Comparison of ENCODE assay signal across 8 cellular contexts in the genomic region with DNA sequence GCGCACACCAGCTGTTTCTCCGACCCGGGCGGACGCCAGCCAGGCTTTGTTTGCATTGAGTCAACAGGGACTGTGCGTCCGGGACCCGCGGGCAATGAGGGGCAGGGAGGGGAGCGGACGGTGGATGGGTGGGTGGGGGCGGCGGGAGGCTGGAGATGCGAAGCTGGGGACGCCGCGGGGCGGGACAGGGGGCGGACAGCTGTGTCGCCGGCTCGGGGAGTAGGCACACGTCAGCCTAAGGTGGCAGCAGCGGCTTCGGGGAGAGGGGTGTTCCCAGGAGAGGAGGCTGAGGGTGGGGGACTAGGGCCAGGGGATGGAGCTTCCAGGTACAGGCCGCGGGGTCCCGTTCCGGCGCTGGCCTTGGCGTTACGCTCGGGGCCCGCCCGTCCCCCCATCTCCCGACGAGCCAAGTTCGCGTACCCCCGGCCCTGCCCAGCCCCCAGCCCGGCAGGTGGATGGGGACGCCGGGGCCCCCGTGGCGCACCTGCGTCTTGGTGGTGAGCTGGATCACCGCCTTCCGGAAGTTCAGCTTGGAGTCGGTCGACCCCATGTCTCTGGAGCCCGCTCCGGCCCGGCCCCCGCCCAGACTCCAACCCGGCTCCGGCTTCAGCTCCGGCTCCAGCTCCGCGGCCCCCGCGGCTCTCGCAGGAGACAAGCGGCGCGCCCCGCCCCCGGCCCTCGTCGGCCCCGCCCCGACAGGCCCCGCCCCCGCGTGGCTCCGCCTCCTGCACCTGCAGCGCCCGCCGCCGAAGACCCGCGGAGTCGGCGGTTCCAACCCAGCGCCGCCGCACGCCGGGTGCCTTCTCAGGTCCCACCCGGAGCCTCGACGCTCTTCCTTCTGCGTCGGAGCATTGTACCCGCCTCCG. TPM values are rescaled to one million over a fixed set of nuclear protein-coding genes. Genes with fewer than 3 reads are reported as not detected.
A peak's percentile ranks its signal among the peaks of the same experiment; 100 is the strongest.
DNase-seq lines count a peak whose midpoint lies in the region; ATAC-seq and TF ChIP-seq lines count a peak whose summit lies in the region.

Gene HID1 (minus strand): TSS at position 653 of the 866 bp plus-strand sequence. CDS start 103 bp downstream, at position 550.

- no peak within 1 kb of the TSS for H3K14ac ChIP-seq in IMR-90 (replicated peaks; ENCODE audit: low read depth, low read length)

- no peak within 1 kb of the TSS for H3K23ac ChIP-seq in IMR-90 (ENCODE audit: low read depth, low read length)

- H3K27ac Mint-ChIP-seq in T-helper 2 cell treated with Interferon-gamma antibody and Interleukin-4, amounts not matched to agents 5 μg/mL and 100 μg/mL, for 36 hours: no peak within 1 kb of the TSS

- no peaks in the 10 kb centered on the region for H4K20me1 ChIP-seq in IMR-90 (ENCODE audit: insufficient read depth, low read length)

- CTCF ChIA-PET in IMR-90 (lab: Yijun Ruan, JAX): no interaction called here

- POLR2A ChIA-PET in IMR-90 (lab: Charles Lee; ENCODE audit: unreplicated experiment): interaction anchor here (0.8 to 1.3 kb wide), 2 partner anchors 15 to 16 kb away, joined by 4 to 5 read pairs; partner anchors contain the start of gene CDR2L

- DNase-seq in C1 segment of cervical spinal cord (lab: John Stamatoyannopoulos, UW): peak in 12 of 14 donors; percentile 26 to 77 (median 56)
- no peak for DNase-seq in IMR-90
- peak; percentile 41 for DNase-seq in T-helper 2 cell treated with Interferon-gamma antibody and Interleukin-4, amounts not matched to agents 5 μg/mL and 100 μg/mL, for 36 hours (ENCODE audit: low spot score)
- DNase-seq in astrocyte of the hippocampus (ENCODE audit: low read depth, low spot score): peak; percentile 52
- no peak for DNase-seq in sigmoid colon
- no peak for DNase-seq in foreskin melanocyte

- peak within 1 kb of the TSS; percentile 88 for H2AFZ ChIP-seq in IMR-90 (replicated peaks; ENCODE audit: low read length, poor library complexity)

- in situ Hi-C loops in IMR-90 (cut with MboI; ENCODE audit: low sequenced_read_pairs): no loop called here

- H3K9me3 ChIP-seq in IMR-90 (ENCODE audit: control insufficient read depth, insufficient read depth, low read length): no peaks in the 10 kb centered on the region
- H3K9me3 ChIP-seq in sigmoid colon: no peaks in the 10 kb centered on the region

- no peak for TF ChIP-seq EP300 in sigmoid colon (IDR thresholded peaks at IDR 0.05)

- H2AK5ac ChIP-seq in IMR-90 (ENCODE audit: low read depth, low read length): no peak within 1 kb of the TSS

- no peak within 1 kb of the TSS for H2BK5ac ChIP-seq in IMR-90 (ENCODE audit: low read depth, low read length, poor library complexity, severe bottlenecking)

- intact Hi-C loops in IMR-90 (cut with micrococcal nuclease) (no loop called here), sigmoid colon (cut with DNase I) (no loop called here)

- H3K36me3 Mint-ChIP-seq in T-helper 2 cell treated with Interferon-gamma antibody and Interleukin-4, amounts not matched to agents 5 μg/mL and 100 μg/mL, for 36 hours (ENCODE audit: low read depth): no peaks in the 10 kb centered on the region

- no peak within 1 kb of the TSS for H3K9ac ChIP-seq in IMR-90 (ENCODE audit: low read depth, low read length)

- no peaks in the 10 kb centered on the region for H3K79me1 ChIP-seq in IMR-90 (ENCODE audit: low read depth in 1 of 2, low read length in 2 of 2)

- H3K18ac ChIP-seq in IMR-90 (ENCODE audit: low read depth, low read length): no peak within 1 kb of the TSS

- H2BK20ac ChIP-seq in IMR-90 (ENCODE audit: low read depth, low read length): no peak within 1 kb of the TSS

- H3K4me1 ChIP-seq in IMR-90 (ENCODE audit: control insufficient read depth, insufficient read depth, low read length): 0 out of 2 replicates have a peak, but pooled peaks cover 2% of the 10 kb centered on the region
- peaks cover 0 to 24% (median 22%) of the 10 kb centered on the region in 4 donors for H3K4me1 ChIP-seq in sigmoid colon

- no peaks in the 10 kb centered on the region for H3K9me1 ChIP-seq in IMR-90 (ENCODE audit: insufficient read depth, low read length)

- no peak for TF ChIP-seq POLR2A in IMR-90 (IDR thresholded peaks at IDR 0.05; ENCODE audit: low read depth, low read length)
- no peak for TF ChIP-seq POLR2A in sigmoid colon (IDR thresholded peaks at IDR 0.05)

- no TSS peak for BruUV-seq in IMR-90 (replicated peaks; lab: Mats Ljungman, UMichigan)

- no peak within 1 kb of the TSS for H2AK9ac ChIP-seq in IMR-90 (replicated peaks; ENCODE audit: low read depth, low read length, poor library complexity)

- H3K27ac ChIP-seq in IMR-90 (ENCODE audit: insufficient read depth, low read length) (no peak within 1 kb of the TSS), sigmoid colon (peak within 1 kb of the TSS; percentile 28 to 61 (median 50))

- peak within 1 kb of the TSS; percentile 66 for H3K4me2 ChIP-seq in IMR-90 (ENCODE audit: low read depth, low read length)

- no peak within 1 kb of the TSS for H4K5ac ChIP-seq in IMR-90 (ENCODE audit: low read depth, low read length)

- dilution Hi-C loops in IMR-90 (cut with HindIII; ENCODE audit: low sequenced_read_pairs, unreplicated experiment): no loop called here

- H3K56ac ChIP-seq in IMR-90 (ENCODE audit: extremely low read depth, insufficient read depth, low read length): no peak within 1 kb of the TSS

- no peak within 1 kb of the TSS for H3K4ac ChIP-seq in IMR-90 (ENCODE audit: low read depth, low read length)

- ATAC-seq in IMR-90 (ENCODE audit: low read depth) (peak; percentile 80), HG02981 (IDR thresholded peaks at IDR 0.05; ENCODE audit: unreplicated experiment) (no peak)

- H4K91ac ChIP-seq in IMR-90 (ENCODE audit: insufficient read depth, low read depth, low read length): no peak within 1 kb of the TSS

- H2BK15ac ChIP-seq in IMR-90 (ENCODE audit: low read depth, low read length): no peak within 1 kb of the TSS

- 4% methylated on average over 33 of the region's 95 CpGs; no CpG with 5 or more reads in 1 of the 2 experiments for WGBS in IMR-90 (ENCODE audit: extremely low coverage in 2 of 2, insufficient read length in 1 of 2), 2 experiments
- 1 to 3% methylated on average over 95 of the region's 95 CpGs for WGBS in sigmoid colon, 2 donors

- peaks cover 35% of the 10 kb centered on the region for H3K27me3 Mint-ChIP-seq in T-helper 2 cell treated with Interferon-gamma antibody and Interleukin-4, amounts not matched to agents 5 μg/mL and 100 μg/mL, for 36 hours (ENCODE audit: low read depth)

- H3K4me1 Mint-ChIP-seq in T-helper 2 cell treated with Interferon-gamma antibody and Interleukin-4, amounts not matched to agents 5 μg/mL and 100 μg/mL, for 36 hours (ENCODE audit: low read depth): peaks cover 3% of the 10 kb centered on the region

- H3K27me3 ChIP-seq in IMR-90 (ENCODE audit: control insufficient read depth, insufficient read depth, low read length) (peaks cover 47% of the 10 kb centered on the region), sigmoid colon (peaks cover 9 to 23% (median 23%) of the 10 kb centered on the region in 3 donors)

- no peak within 1 kb of the TSS for H4K8ac ChIP-seq in IMR-90 (ENCODE audit: low read depth in 2 of 2, low read length in 2 of 2)

- TF ChIP-seq CTCF in IMR-90 (conservative IDR thresholded peaks at IDR 0.05; ENCODE audit: low read depth, low read length) (no peak), sigmoid colon (IDR thresholded peaks at IDR 0.05) (no peak)

- no peak within 1 kb of the TSS for H2BK120ac ChIP-seq in IMR-90 (ENCODE audit: low read depth, low read length)

- H3K4me3 ChIP-seq in IMR-90 (ENCODE audit: insufficient read depth, low read depth, low read length): peak within 1 kb of the TSS; percentile 34
- H3K4me3 ChIP-seq in iPS-11a (ENCODE audit: low read depth, low read length): peak within 1 kb of the TSS; percentile 54
- H3K4me3 ChIP-seq in sigmoid colon: peak within 1 kb of the TSS; percentile 51 to 65 (median 56)

- H3K36me3 ChIP-seq in IMR-90 (ENCODE audit: control insufficient read depth, insufficient read depth, low read length) (no peaks in the 10 kb centered on the region), sigmoid colon (no peaks in the 10 kb centered on the region)

- no peak for TF ChIP-seq RAD21 in IMR-90 (IDR thresholded peaks at IDR 0.05; ENCODE audit: low read length)

- no peaks in the 10 kb centered on the region for H3K9me3 Mint-ChIP-seq in T-helper 2 cell treated with Interferon-gamma antibody and Interleukin-4, amounts not matched to agents 5 μg/mL and 100 μg/mL, for 36 hours

- H3K4me3 Mint-ChIP-seq in T-helper 2 cell treated with Interferon-gamma antibody and Interleukin-4, amounts not matched to agents 5 μg/mL and 100 μg/mL, for 36 hours: peak within 1 kb of the TSS; percentile 81

TF ChIP-seq in IMR-90, 13 proteins besides CTCF, POLR2A, EP300 and RAD21:
- TF ChIP-seq ELK1 (IDR thresholded peaks at IDR 0.05; ENCODE audit: borderline replicate concordance, low read depth, low read length): no peak
- no peak for TF ChIP-seq RFX5 (IDR thresholded peaks at IDR 0.05; ENCODE audit: low read depth, low read length)
- no peak for TF ChIP-seq USF2 (IDR thresholded peaks at IDR 0.05; ENCODE audit: low read depth, low read length)
- no peak for TF ChIP-seq CEBPB (IDR thresholded peaks at IDR 0.05; ENCODE audit: low read depth, low read length)
- TF ChIP-seq RCOR1 (IDR thresholded peaks at IDR 0.05; ENCODE audit: insufficient replicate concordance, low read length): no peak
- no peak for TF ChIP-seq SMC3 (IDR thresholded peaks at IDR 0.05; ENCODE audit: low read depth, low read length)
- TF ChIP-seq NFE2L2 (IDR thresholded peaks at IDR 0.05; ENCODE audit: low read depth, low read length): no peak
- TF ChIP-seq BHLHE40 (IDR thresholded peaks at IDR 0.05; ENCODE audit: low read depth, low read length): no peak
TF ChIP-seq in IMR-90: peak in this region for 0.

RNA-seq across cellular contexts. Expression of gene HID1, which starts in this region (rescaled TPM):
- total RNA-seq in IMR-90 (2012; rRNA removed): 0.18 and 0.56 TPM in 2 replicates
- 1.7 and 2.7 TPM in 2 replicates for polyA plus RNA-seq in IMR-90 (2012; rRNA removed)
- 0.27 and 2.5 TPM in 2 replicates for polyA plus RNA-seq in IMR-90 (2012; cell fraction: cytosol; rRNA removed)
- 6.8 and 10.5 TPM in 2 replicates for polyA plus RNA-seq in IMR-90 (2012; cell fraction: nucleus; rRNA removed; ENCODE audit: low replicate concordance)
- 10 to 100 TPM in 1 of 4 donors, 1 to 10 TPM in 3; 7.1 to 21.6 (median 8.3) TPM for total RNA-seq in sigmoid colon
- polyA plus RNA-seq in sigmoid colon: 10 to 100 TPM; 23.4 to 34.8 (median 33.8) TPM

Comparison
In these comparisons a context has a peak if more than half of its experiments do, and no peak if none do; other contexts are left out.
1. DNase-seq: peak in C1 segment of cervical spinal cord (12 of 14), T-helper 2 cell treated with Interferon-gamma antibody and Interleukin-4, amounts not matched to agents 5 μg/mL and 100 μg/mL, for 36 hours (single experiment) and astrocyte of the hippocampus (single experiment); none in IMR-90 (single experiment), sigmoid colon (single experiment) and foreskin melanocyte (single experiment).
2. Peak in every context shown above with its lines, with median percentiles within 50 percentile points of each other: H3K4me3 ChIP-seq.